1 cellular context compared by ENCODE assay signal in the genomic region with DNA sequence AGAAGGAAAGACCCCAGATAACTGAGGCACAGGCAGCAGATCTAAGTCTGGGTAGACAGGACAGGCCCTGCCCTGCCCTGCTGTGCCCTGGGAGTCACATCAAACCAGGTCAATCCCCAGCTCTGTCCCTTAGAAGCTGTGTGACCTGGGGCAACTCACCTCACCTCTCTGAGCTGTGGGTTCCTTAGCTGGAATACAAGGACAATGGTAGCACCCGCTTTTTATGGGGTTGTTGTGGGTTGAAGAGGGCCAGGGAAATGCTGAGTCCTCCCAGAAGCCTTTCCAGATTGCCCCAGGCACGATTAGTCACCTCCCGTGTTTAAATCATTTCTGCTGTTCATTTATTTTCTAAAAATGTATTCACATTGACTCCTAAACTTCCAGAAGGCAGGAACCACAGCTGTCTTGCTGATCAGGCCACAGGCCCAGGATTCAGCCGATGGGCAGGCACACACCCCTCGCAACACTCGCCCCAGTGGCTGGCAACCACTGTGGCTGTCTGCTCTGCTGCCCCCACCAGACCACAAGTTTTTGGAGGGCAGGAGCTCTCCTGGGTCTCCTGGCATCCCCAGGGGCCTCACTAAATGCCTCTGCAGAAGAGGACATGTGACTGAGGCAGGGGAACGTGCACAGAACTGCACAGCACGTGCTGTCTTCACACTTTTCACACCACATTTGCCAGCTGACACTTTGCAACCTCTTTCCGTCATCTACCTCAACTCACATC.
TF ChIP-seq lines count a peak whose summit lies in the region.

No MANE protein-coding gene starts in this region.

TF ChIP-seq in H1, 55 proteins besides CTCF, POLR2A, EP300 and RAD21:
- TF ChIP-seq CEBPB (IDR thresholded peaks at IDR 0.05; ENCODE audit: low read depth, low read length) (no peak), CHD2 (IDR thresholded peaks at IDR 0.05; ENCODE audit: low read length) (no peak), JUND (IDR thresholded peaks at IDR 0.05; ENCODE audit: low read length) (no peak), EGR1 (IDR thresholded peaks at IDR 0.05; ENCODE audit: borderline replicate concordance, low read depth, low read length) (no peak), POU5F1 (IDR thresholded peaks at IDR 0.05; ENCODE audit: low read depth, low read length) (no peak), ZNF274 (IDR thresholded peaks at IDR 0.05; ENCODE audit: borderline replicate concordance, extremely low read depth, low read length) (no peak), KDM4A (IDR thresholded peaks at IDR 0.05; ENCODE audit: low read depth, low read length, severe bottlenecking) (no peak), BRCA1 (IDR thresholded peaks at IDR 0.05; ENCODE audit: low read depth, low read length) (no peak), RFX5 (IDR thresholded peaks at IDR 0.05; ENCODE audit: borderline replicate concordance, low read depth, low read length) (no peak), SIN3A (conservative IDR thresholded peaks at IDR 0.05 in 1 of 2, IDR thresholded peaks at IDR 0.05 in 1 of 2; ENCODE audit: low read depth in 1 of 2, low read length in 2 of 2) (no peak), CBX5 (IDR thresholded peaks at IDR 0.05; ENCODE audit: low read depth, low read length) (no peak), SIRT6 (IDR thresholded peaks at IDR 0.05; ENCODE audit: low read length) (no peak)
- TF ChIP-seq, protein P1, sequence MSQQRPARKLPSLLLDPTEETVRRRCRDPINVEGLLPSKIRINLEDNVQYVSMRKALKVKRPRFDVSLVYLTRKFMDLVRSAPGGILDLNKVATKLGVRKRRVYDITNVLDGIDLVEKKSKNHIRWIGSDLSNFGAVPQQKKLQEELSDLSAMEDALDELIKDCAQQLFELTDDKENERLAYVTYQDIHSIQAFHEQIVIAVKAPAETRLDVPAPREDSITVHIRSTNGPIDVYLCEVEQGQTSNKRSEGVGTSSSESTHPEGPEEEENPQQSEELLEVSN (IDR thresholded peaks at IDR 0.05): no peak
- TF ChIP-seq, protein P2, sequence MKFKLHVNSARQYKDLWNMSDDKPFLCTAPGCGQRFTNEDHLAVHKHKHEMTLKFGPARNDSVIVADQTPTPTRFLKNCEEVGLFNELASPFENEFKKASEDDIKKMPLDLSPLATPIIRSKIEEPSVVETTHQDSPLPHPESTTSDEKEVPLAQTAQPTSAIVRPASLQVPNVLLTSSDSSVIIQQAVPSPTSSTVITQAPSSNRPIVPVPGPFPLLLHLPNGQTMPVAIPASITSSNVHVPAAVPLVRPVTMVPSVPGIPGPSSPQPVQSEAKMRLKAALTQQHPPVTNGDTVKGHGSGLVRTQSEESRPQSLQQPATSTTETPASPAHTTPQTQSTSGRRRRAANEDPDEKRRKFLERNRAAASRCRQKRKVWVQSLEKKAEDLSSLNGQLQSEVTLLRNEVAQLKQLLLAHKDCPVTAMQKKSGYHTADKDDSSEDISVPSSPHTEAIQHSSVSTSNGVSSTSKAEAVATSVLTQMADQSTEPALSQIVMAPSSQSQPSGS (IDR thresholded peaks at IDR 0.05; ENCODE audit: low read length): no peak
